Comparison of ENCODE assay signal across 8 cellular contexts in the genomic region with DNA sequence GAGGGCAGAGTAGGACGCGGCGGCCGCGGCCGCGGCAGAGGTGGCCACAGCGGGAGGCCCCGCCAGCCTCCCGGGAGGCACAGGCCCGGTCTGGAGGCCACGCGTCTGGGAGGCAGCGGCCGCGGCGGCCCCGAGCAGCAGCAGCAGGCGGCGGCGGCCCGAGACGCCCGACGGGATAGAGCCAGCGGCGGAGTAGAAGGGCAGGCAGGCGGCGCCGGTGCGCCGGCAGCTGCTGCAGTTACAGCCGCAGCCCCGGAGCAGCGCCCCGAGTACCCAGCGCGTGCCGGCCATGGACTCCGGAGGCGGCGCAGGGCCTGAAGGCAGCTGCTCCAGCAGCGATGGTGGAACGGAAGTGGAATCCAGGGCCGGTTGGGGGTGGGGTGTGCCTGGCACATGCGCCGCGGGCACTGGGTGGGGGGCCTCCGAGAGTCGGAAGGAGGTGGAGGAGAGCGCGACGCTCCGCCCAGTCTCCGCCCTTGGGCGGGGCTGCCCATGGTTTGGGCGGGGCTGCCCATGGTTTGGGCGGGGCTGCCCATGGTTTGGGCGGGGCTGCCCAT. TPM values are rescaled to one million over a fixed set of nuclear protein-coding genes. Genes with fewer than 3 reads are reported as not detected.
A peak's percentile ranks its signal among the peaks of the same experiment; 100 is the strongest.
DNase-seq lines count a peak whose midpoint lies in the region; ATAC-seq and TF ChIP-seq lines count a peak whose summit lies in the region.

A gene with protein sequence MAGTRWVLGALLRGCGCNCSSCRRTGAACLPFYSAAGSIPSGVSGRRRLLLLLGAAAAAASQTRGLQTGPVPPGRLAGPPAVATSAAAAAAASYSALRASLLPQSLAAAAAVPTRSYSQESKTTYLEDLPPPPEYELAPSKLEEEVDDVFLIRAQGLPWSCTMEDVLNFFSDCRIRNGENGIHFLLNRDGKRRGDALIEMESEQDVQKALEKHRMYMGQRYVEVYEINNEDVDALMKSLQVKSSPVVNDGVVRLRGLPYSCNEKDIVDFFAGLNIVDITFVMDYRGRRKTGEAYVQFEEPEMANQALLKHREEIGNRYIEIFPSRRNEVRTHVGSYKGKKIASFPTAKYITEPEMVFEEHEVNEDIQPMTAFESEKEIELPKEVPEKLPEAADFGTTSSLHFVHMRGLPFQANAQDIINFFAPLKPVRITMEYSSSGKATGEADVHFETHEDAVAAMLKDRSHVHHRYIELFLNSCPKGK (minus strand): TSS at position 354 of the 557 bp plus-strand sequence. CDS start 63 bp downstream, at position 291.

- H3K27me3 Mint-ChIP-seq in glutamatergic neuron (ENCODE audit: unreplicated experiment) (peaks cover 13% of the 10 kb centered on the region), osteocyte (ENCODE audit: unreplicated experiment) (no peaks in the 10 kb centered on the region)

- H3K9me3 ChIP-seq in thoracic aorta = no peaks in the 10 kb centered on the region

- H3K4me3 ChIP-seq in HFF-Myc (replicated peaks; ENCODE audit: low read depth, low read length) (peak within 1 kb of the TSS; percentile 77), thoracic aorta (peak within 1 kb of the TSS; percentile 92)

- peak; percentile 71 to 90 for ATAC-seq in activated naive CD4-positive, alpha-beta T cell treated with anti-CD3 and anti-CD28 coated beads, Interleukin-2, amount 50 U/mL, for 72 hours
- ATAC-seq in thoracic aorta (ENCODE audit: insufficient number of reproducible peaks, low FRiP score, low read depth) = peak; percentile 85

- TF ChIP-seq CTCF in GM10266 (IDR thresholded peaks at IDR 0.05; ENCODE audit: control insufficient read depth, insufficient read depth, low read depth, missing control alignments) (peak; percentile 43), HFF-Myc (IDR thresholded peaks at IDR 0.05; ENCODE audit: low read depth, low read length, missing control alignments) (no peak), glutamatergic neuron (IDR thresholded peaks at IDR 0.05; ENCODE audit: partially characterized antibody, unreplicated experiment) (no peak), osteocyte (IDR thresholded peaks at IDR 0.05) (peak; percentile 36), thoracic aorta (IDR thresholded peaks at IDR 0.05) (no peak)

- peaks cover 5% of the 10 kb centered on the region for H3K36me3 ChIP-seq in thoracic aorta

- no peaks in the 10 kb centered on the region for H3K9me3 Mint-ChIP-seq in activated naive CD4-positive, alpha-beta T cell treated with anti-CD3 and anti-CD28 coated beads, Interleukin-2, amount 50 U/mL, for 72 hours
- peaks cover 10% of the 10 kb centered on the region for H3K9me3 Mint-ChIP-seq in glutamatergic neuron (ENCODE audit: unreplicated experiment)
- no peaks in the 10 kb centered on the region for H3K9me3 Mint-ChIP-seq in osteocyte (ENCODE audit: unreplicated experiment)

- H3K4me3 Mint-ChIP-seq in glutamatergic neuron (ENCODE audit: unreplicated experiment) (peak within 1 kb of the TSS; percentile 97), osteocyte (ENCODE audit: unreplicated experiment) (peak within 1 kb of the TSS; percentile 96)

- H3K4me1 Mint-ChIP-seq in glutamatergic neuron (ENCODE audit: low read depth, unreplicated experiment) (peaks cover 5% of the 10 kb centered on the region), osteocyte (ENCODE audit: unreplicated experiment) (peaks cover 15% of the 10 kb centered on the region)

- no peaks in the 10 kb centered on the region for H3K27me3 ChIP-seq in thoracic aorta (replicated peaks; ENCODE audit: insufficient read depth)

- peak; percentile 94 for DNase-seq in GM10266 (ENCODE audit: extremely low spot score)
- DNase-seq in HFF-Myc (ENCODE audit: extremely low read depth, low read depth) = peak; percentile 72
- DNase-seq in NAMALWA (ENCODE audit: low spot score) = peak; percentile 93
- DNase-seq in SKM-1 (lab: John Stamatoyannopoulos, UW; ENCODE audit: unreplicated experiment) = peak; percentile 49
- DNase-seq in activated naive CD4-positive, alpha-beta T cell treated with anti-CD3 and anti-CD28 coated beads, Interleukin-2, amount 50 U/mL, for 72 hours (ENCODE audit: low spot score in 2 of 2) = peak; percentile 90 to 93
- DNase-seq in glutamatergic neuron = peak; percentile 94
- DNase-seq in osteocyte (ENCODE audit: extremely low spot score, unreplicated experiment) = peak; percentile 98
- DNase-seq in thoracic aorta (ENCODE audit: low spot score) = peak; percentile 77

- peaks cover 12 to 22% of the 10 kb centered on the region in 2 donors for H3K36me3 Mint-ChIP-seq in activated naive CD4-positive, alpha-beta T cell treated with anti-CD3 and anti-CD28 coated beads, Interleukin-2, amount 50 U/mL, for 72 hours
- H3K36me3 Mint-ChIP-seq in glutamatergic neuron (ENCODE audit: unreplicated experiment) (no peaks in the 10 kb centered on the region), osteocyte (ENCODE audit: unreplicated experiment) (peaks cover 3% of the 10 kb centered on the region)

- H3K27ac ChIP-seq in thoracic aorta = peak within 1 kb of the TSS; percentile 91 to 97

- peaks cover 25 to 26% of the 10 kb centered on the region in 2 donors for H3K4me1 ChIP-seq in thoracic aorta (ENCODE audit: control insufficient read depth in 1 of 2, low read depth in 2 of 2)

- H3K27ac Mint-ChIP-seq in activated naive CD4-positive, alpha-beta T cell treated with anti-CD3 and anti-CD28 coated beads, Interleukin-2, amount 50 U/mL, for 72 hours = peak within 1 kb of the TSS; percentile 94 to 96
- peak within 1 kb of the TSS; percentile 93 for H3K27ac Mint-ChIP-seq in glutamatergic neuron (ENCODE audit: unreplicated experiment)
- H3K27ac Mint-ChIP-seq in osteocyte (ENCODE audit: unreplicated experiment) = peak within 1 kb of the TSS; percentile 89

RNA-seq across cellular contexts. Expression of the gene that starts here (rescaled TPM):
- total RNA-seq in activated naive CD4-positive, alpha-beta T cell treated with anti-CD3 and anti-CD28 coated beads, Interleukin-2, amount 50 U/mL, for 72 hours = 10 to 100 TPM; 85.9 to 91.0 TPM
- 61.1 TPM for total RNA-seq in glutamatergic neuron (ENCODE audit: unreplicated experiment)
- total RNA-seq in osteocyte = 78.7 and 82.5 TPM in 2 replicates
- 10 to 100 TPM; 46.2 to 64.5 TPM for total RNA-seq in thoracic aorta

Comparison
In these comparisons a context has a peak if more than half of its experiments do, and no peak if none do; other contexts are left out.
1. Peak in every context shown above with its lines: DNase-seq, ATAC-seq, H3K4me3 ChIP-seq and H3K27ac ChIP-seq.
2. CTCF ChIP-seq: peak in GM10266 (single experiment) and osteocyte (single experiment); none in HFF-Myc (single experiment), glutamatergic neuron (single experiment) and thoracic aorta (single experiment).